1 cellular context compared by ENCODE assay signal in the genomic region with DNA sequence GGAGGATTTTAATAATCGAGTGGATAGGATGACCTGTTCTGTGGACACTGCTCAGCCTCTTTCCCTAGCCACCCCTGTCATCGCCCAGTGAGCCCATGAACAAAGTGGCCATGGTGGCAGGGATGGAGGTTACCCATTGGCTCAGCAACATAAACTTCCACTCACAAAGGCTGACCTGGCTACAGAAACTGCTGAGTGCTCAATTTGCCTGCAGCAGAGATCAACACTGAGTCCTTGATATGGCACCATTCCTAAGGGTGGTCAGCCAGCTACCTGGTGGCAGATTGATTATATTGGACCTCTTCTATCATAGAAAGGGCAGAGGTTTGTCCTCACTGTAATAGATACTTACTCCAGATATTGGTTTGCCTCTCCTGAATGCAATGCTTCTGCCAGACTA.
TF ChIP-seq lines count a peak whose summit lies in the region.

No MANE protein-coding gene starts in this region.

TF ChIP-seq in HepG2, 621 proteins besides CTCF, POLR2A, EP300 and RAD21:
- TF ChIP-seq ZNF430 (CRISPR knock-in tag; IDR thresholded peaks at IDR 0.05) (no peak), ZNF761 (CRISPR knock-in tag; conservative IDR thresholded peaks at IDR 0.05) (no peak), MAFK (conservative IDR thresholded peaks at IDR 0.05 in 1 of 2, IDR thresholded peaks at IDR 0.05 in 1 of 2; ENCODE audit: low read length in 2 of 2) (peak; percentile 52 to 75), ZNF879 (CRISPR knock-in tag; IDR thresholded peaks at IDR 0.05) (no peak), NPAS2 (CRISPR knock-in tag; IDR thresholded peaks at IDR 0.05; ENCODE audit: borderline replicate concordance) (no peak), KLF9 (CRISPR knock-in tag; IDR thresholded peaks at IDR 0.05; ENCODE audit: low read depth) (no peak), PRDM15 (CRISPR knock-in tag; IDR thresholded peaks at IDR 0.05) (no peak), ZNF33A (CRISPR knock-in tag; IDR thresholded peaks at IDR 0.05; ENCODE audit: borderline replicate concordance) (no peak), ZFP36 (IDR thresholded peaks at IDR 0.05; ENCODE audit: borderline replicate concordance, low read depth, low read length, partially characterized antibody) (no peak), GFI1 (CRISPR knock-in tag; IDR thresholded peaks at IDR 0.05; ENCODE audit: borderline replicate concordance) (no peak), SRY (CRISPR knock-in tag; IDR thresholded peaks at IDR 0.05) (no peak), MAFF (IDR thresholded peaks at IDR 0.05; ENCODE audit: low read depth, low read length) (peak; percentile 53; the same call in 1 of the 2 replicates), CENPX (CRISPR knock-in tag; IDR thresholded peaks at IDR 0.05) (no peak)
